In genomic region chr1:246961939-246962373, GRCh38 we compare ENCODE assay signal across 9 cellular contexts. TPM values are rescaled to one million over a fixed set of nuclear protein-coding genes. Genes with fewer than 3 reads are reported as not detected.
DNase-seq lines count a peak whose midpoint lies in the region; ATAC-seq and TF ChIP-seq lines count a peak whose summit lies in the region.
"Had no signal": no experiment of that assay in that cellular context is flagged by ENCODE, and none has a peak within 500 bp of the region (broad histone marks: within the 10 kb centered on the region; RNA-seq: fewer than 3 reads in every experiment).

No MANE protein-coding gene starts in this region.

- POLR2A ChIA-PET in activated B cell treated with CpG ODN at 0.5 μM for 24 hours (lab: Charles Lee) (interaction anchor here (0.5 to 3.0 kb wide), 2 partner anchors 30 to 65 kb away, joined by 3 to 15 read pairs; partner anchors contain the start of gene AHCTF1), GM10248 (lab: Yijun Ruan, JAX) (interaction anchor here (0.6 kb wide), 1 partner anchor 774 kb away, joined by 3 read pairs; no protein-coding TSS in a partner anchor)

- H3K27me3 ChIP-seq in left lung = no peaks in the 10 kb centered on the region

- H3K27me3 Mint-ChIP-seq in activated B cell treated with CpG ODN at 0.5 μM for 24 hours = no peaks in the 10 kb centered on the region

- H3K9me3 Mint-ChIP-seq in activated B cell treated with CpG ODN at 0.5 μM for 24 hours = peaks cover 5% of the 10 kb centered on the region

- no peak for TF ChIP-seq CTCF in AG10803 (conservative IDR thresholded peaks at IDR 0.05; ENCODE audit: low read length)
- TF ChIP-seq CTCF in activated B cell treated with CpG ODN at 0.5 μM for 24 hours (IDR thresholded peaks at IDR 0.05) = no peak
- TF ChIP-seq CTCF in left lung (IDR thresholded peaks at IDR 0.05) = peak in 1 of 2 donors; percentile 9
- no peak for TF ChIP-seq CTCF in GM10248 (IDR thresholded peaks at IDR 0.05; ENCODE audit: control extremely low read depth, extremely low read depth, low read depth, missing control alignments)

- peaks cover 0 to 10% of the 10 kb centered on the region in 2 donors for H3K9me3 ChIP-seq in left lung

- peak; percentile 5 for ATAC-seq in HG03060 (IDR thresholded peaks at IDR 0.05; ENCODE audit: low read depth, unreplicated experiment)
- peak; percentile 14 for ATAC-seq in activated B cell treated with CpG ODN at 0.5 μM for 24 hours (ENCODE audit: low read depth)
- peak; percentile 86 for ATAC-seq in left lung
- no peak for ATAC-seq in HG03457 (IDR thresholded peaks at IDR 0.05; ENCODE audit: unreplicated experiment)
- ATAC-seq: naive thymus-derived CD8-positive, alpha-beta T cell had no signal

- H3K4me3 Mint-ChIP-seq in activated B cell treated with CpG ODN at 0.5 μM for 24 hours = no peak overlapping the region
- H3K4me3 Mint-ChIP-seq: naive thymus-derived CD8-positive, alpha-beta T cell had no signal

- H3K4me3 ChIP-seq in AG10803 (ENCODE audit: low read length) = no peak overlapping the region
- H3K4me3 ChIP-seq in left lung = no peak overlapping the region

- CTCF ChIA-PET in activated B cell treated with CpG ODN at 0.5 μM for 24 hours (lab: Charles Lee) = no interaction called here
- CTCF ChIA-PET in GM10248 (lab: Yijun Ruan, JAX) = interaction anchor here (5.9 kb wide), 1 partner anchor 9 kb away, joined by 45 read pairs; no protein-coding TSS in a partner anchor

- H3K36me3 ChIP-seq in left lung = no peaks in the 10 kb centered on the region

- DNase-seq in AG10803 (ENCODE audit: low read depth) (peak; percentile 14), activated B cell treated with CpG ODN at 0.5 μM for 24 hours (no peak), left lung (peak; percentile 77 to 85), NCI-H1436 (lab: John Stamatoyannopoulos, UW) (no peak), HK-2 (ENCODE audit: unreplicated experiment) (no peak), GM10248 (ENCODE audit: extremely low spot score) (no peak)
- DNase-seq: naive thymus-derived CD8-positive, alpha-beta T cell had no signal

- H3K27ac Mint-ChIP-seq in activated B cell treated with CpG ODN at 0.5 μM for 24 hours = peak overlapping the region; percentile 47
- H3K27ac Mint-ChIP-seq: naive thymus-derived CD8-positive, alpha-beta T cell had no signal

- H3K27ac ChIP-seq in left lung = peak overlapping the region in 1 of 2 donors; percentile 93

- peaks cover 0 to 30% of the 10 kb centered on the region in 2 donors for H3K4me1 ChIP-seq in left lung

- H3K36me3 Mint-ChIP-seq in activated B cell treated with CpG ODN at 0.5 μM for 24 hours (ENCODE audit: low read depth) = no peaks in the 10 kb centered on the region

- intact Hi-C loops in activated B cell treated with CpG ODN at 0.5 μM for 24 hours (cut with micrococcal nuclease) = loop anchor here (2.0 kb wide), 1 partner anchor 429 kb away; no protein-coding TSS in a partner anchor
- intact Hi-C loops in left lung (cut with DNase I) = no loop called here

- H3K4me1 Mint-ChIP-seq in activated B cell treated with CpG ODN at 0.5 μM for 24 hours = peaks cover 36% of the 10 kb centered on the region

RNA-seq across cellular contexts. Expression of gene AHCTF1, which starts 30.2 kb away (rescaled TPM):
- 25.3 and 31.3 TPM in 2 replicates for total RNA-seq in activated B cell treated with CpG ODN at 0.5 μM for 24 hours
- 10 to 100 TPM; 22.4 to 30.8 TPM for total RNA-seq in left lung

RNA-seq across cellular contexts. Expression of gene ZNF695, which starts 45.9 kb away (rescaled TPM):
- total RNA-seq in activated B cell treated with CpG ODN at 0.5 μM for 24 hours (0.07 and 0.83 TPM in 2 replicates), left lung (1 to 10 TPM in 1 of 2 donors, under 1 TPM in 1; 0.13 to 1.0 TPM)
- total RNA-seq: naive thymus-derived CD8-positive, alpha-beta T cell had no signal

Comparison
In these comparisons a context has a peak if more than half of its experiments do, and no peak if none do; other contexts are left out.
1. DNase-seq: peak in AG10803 (single experiment) and left lung (2 of 2); none in activated B cell treated with CpG ODN at 0.5 μM for 24 hours (single experiment), NCI-H1436 (single experiment), HK-2 (single experiment) and GM10248 (single experiment).